ENCODE assay signal across 9 cellular contexts in genomic region chr6:8017276-8017701, GRCh38. TPM values are rescaled to one million over a fixed set of nuclear protein-coding genes. Genes with fewer than 3 reads are reported as not detected.
DNase-seq lines count a peak whose midpoint lies in the region; ATAC-seq and TF ChIP-seq lines count a peak whose summit lies in the region.
"Had no signal": no experiment of that assay in that cellular context is flagged by ENCODE, and none has a peak within 500 bp of the region (broad histone marks: within the 10 kb centered on the region; RNA-seq: fewer than 3 reads in every experiment).

No MANE protein-coding gene starts in this region.

- H3K27ac Mint-ChIP-seq in activated T-helper 17 cell treated with anti-CD3 and anti-CD28 coated beads, Interleukin-2, amount 50 U/mL, for 72 hours, result peak overlapping the region; percentile 88

- CTCF ChIA-PET in BJ (lab: Yijun Ruan, JAX), result interaction anchor here (1.2 to 1.8 kb wide), 2 partner anchors 11 to 295 kb away, joined by 4 read pairs; no protein-coding TSS in a partner anchor

- no peak for TF ChIP-seq CTCF in BJ (IDR thresholded peaks at IDR 0.05; ENCODE audit: insufficient read depth, low read depth, low read length)

- DNase-seq in BJ (ENCODE audit: low read depth) (no peak), NCI-H2171 treated with DMSO at 0.1 percent for 48 hours (lab: John Stamatoyannopoulos, UW) (no peak), NCI-H187 (lab: John Stamatoyannopoulos, UW) (no peak), HuH-7.5 (ENCODE audit: low spot score) (no peak), DMS114 treated with DMSO at 0.1 percent for 48 hours (lab: John Stamatoyannopoulos, UW; ENCODE audit: unreplicated experiment) (no peak)
- DNase-seq: psoas muscle had no signal

- H3K4me3 ChIP-seq in BJ (ENCODE audit: low read depth, low read length), result peak overlapping the region; percentile 12; the same call in 1 of the 2 replicates
- H3K4me3 ChIP-seq: psoas muscle had no signal

- no peaks in the 10 kb centered on the region for H3K27me3 Mint-ChIP-seq in activated T-helper 17 cell treated with anti-CD3 and anti-CD28 coated beads, Interleukin-2, amount 50 U/mL, for 72 hours

- POLR2A ChIA-PET in BJ (lab: Charles Lee), result no interaction called here

- H3K4me3 Mint-ChIP-seq in activated T-helper 17 cell treated with anti-CD3 and anti-CD28 coated beads, Interleukin-2, amount 50 U/mL, for 72 hours, result peak overlapping the region; percentile 81

- H3K9me3 Mint-ChIP-seq in activated T-helper 17 cell treated with anti-CD3 and anti-CD28 coated beads, Interleukin-2, amount 50 U/mL, for 72 hours, result peaks cover 3% of the 10 kb centered on the region

- no peaks in the 10 kb centered on the region for H3K27me3 ChIP-seq in BJ (ENCODE audit: control insufficient read depth, insufficient read depth, low read length)

- H3K36me3 ChIP-seq in BJ (ENCODE audit: control insufficient read depth, insufficient read depth, low read length), result no peaks in the 10 kb centered on the region

- ATAC-seq in GM18868 (IDR thresholded peaks at IDR 0.05; ENCODE audit: unreplicated experiment) (peak; percentile 76), HG02981 (IDR thresholded peaks at IDR 0.05; ENCODE audit: unreplicated experiment) (peak; percentile 93)
- peak; percentile 95 for ATAC-seq in activated T-helper 17 cell treated with anti-CD3 and anti-CD28 coated beads, Interleukin-2, amount 50 U/mL, for 72 hours (replicated peaks)
- ATAC-seq: psoas muscle had no signal

- peaks cover 52% of the 10 kb centered on the region for H3K36me3 Mint-ChIP-seq in activated T-helper 17 cell treated with anti-CD3 and anti-CD28 coated beads, Interleukin-2, amount 50 U/mL, for 72 hours (ENCODE audit: low read depth)

- peaks cover 5% of the 10 kb centered on the region for H3K4me1 Mint-ChIP-seq in activated T-helper 17 cell treated with anti-CD3 and anti-CD28 coated beads, Interleukin-2, amount 50 U/mL, for 72 hours

RNA-seq across cellular contexts. Expression of gene BLOC1S5, which starts 46.9 kb away (rescaled TPM):
- 3.3 and 8.0 TPM in 2 replicates for polyA plus RNA-seq in BJ (2011; rRNA removed)
- polyA minus RNA-seq in BJ (2011; rRNA and poly(A)+ RNA removed), result 1.5 and 2.6 TPM in 2 replicates
- total RNA-seq in activated T-helper 17 cell treated with anti-CD3 and anti-CD28 coated beads, Interleukin-2, amount 50 U/mL, for 72 hours, result 10 to 100 TPM; 18.7 to 22.7 TPM
